ENCODE assay signal across 1 cellular context in the genomic region with DNA sequence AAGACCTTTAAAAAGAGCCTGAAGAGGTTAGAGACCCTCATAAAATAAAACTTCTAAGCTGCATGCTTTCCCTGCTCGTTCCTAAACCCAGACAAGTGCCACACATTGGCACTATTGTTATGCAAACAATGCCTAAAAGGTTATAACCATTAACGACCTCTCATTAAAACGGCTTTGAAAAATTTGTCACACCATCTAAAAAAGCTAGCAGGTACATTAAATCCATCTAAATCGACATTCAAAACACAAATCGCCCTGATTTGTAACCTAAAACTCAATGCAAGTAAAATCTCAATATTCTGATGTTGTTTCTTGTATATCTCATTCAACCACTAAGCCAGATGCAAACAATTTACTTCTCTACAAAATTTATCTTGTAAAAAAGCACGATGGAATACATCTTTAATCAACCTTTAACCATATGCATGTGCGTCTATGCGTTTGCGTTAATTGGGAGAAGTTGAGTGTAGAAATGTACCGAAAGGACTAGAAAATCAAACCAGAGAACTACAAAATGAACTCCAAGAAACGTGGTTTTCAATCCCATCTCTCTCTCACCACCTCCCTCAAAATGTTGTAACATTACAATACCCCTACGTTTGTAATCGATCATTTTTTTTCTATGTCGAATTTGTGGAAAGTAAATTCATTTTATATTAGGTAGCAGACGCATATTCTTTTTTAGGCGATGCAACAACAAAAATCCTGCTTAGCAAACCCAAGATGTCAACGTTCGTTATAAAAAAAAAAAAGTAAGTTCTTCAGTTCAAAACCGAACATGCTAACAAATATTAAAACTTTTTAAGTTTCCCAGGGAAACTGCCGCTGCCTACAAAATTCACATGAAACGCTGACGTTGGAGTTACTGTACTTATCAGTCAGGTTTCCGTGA.
TF ChIP-seq lines count a peak whose summit lies in the region.

No MANE protein-coding gene starts in this region.

TF ChIP-seq in HEK293, 187 proteins besides CTCF, POLR2A, EP300 and RAD21 (continued from another document and continues in another):
- TF ChIP-seq, protein P1, sequence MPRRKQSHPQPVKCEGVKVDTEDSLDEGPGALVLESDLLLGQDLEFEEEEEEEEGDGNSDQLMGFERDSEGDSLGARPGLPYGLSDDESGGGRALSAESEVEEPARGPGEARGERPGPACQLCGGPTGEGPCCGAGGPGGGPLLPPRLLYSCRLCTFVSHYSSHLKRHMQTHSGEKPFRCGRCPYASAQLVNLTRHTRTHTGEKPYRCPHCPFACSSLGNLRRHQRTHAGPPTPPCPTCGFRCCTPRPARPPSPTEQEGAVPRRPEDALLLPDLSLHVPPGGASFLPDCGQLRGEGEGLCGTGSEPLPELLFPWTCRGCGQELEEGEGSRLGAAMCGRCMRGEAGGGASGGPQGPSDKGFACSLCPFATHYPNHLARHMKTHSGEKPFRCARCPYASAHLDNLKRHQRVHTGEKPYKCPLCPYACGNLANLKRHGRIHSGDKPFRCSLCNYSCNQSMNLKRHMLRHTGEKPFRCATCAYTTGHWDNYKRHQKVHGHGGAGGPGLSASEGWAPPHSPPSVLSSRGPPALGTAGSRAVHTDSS (tag by site-specific recombination; IDR thresholded peaks at IDR 0.05) = no peak
- TF ChIP-seq, protein P2, sequence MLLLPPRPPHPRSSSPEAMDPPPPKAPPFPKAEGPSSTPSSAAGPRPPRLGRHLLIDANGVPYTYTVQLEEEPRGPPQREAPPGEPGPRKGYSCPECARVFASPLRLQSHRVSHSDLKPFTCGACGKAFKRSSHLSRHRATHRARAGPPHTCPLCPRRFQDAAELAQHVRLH (tag by site-specific recombination; IDR thresholded peaks at IDR 0.05) = peak; percentile 48; the same call in 1 of the 2 replicates
- TF ChIP-seq BCL11A (tag by site-specific recombination; IDR thresholded peaks at IDR 0.05; ENCODE audit: low read depth) = no peak; the same call in 1 of the 2 replicates
- no peak for TF ChIP-seq ZNF10 (tag by site-specific recombination; IDR thresholded peaks at IDR 0.05)
- TF ChIP-seq, protein P3, sequence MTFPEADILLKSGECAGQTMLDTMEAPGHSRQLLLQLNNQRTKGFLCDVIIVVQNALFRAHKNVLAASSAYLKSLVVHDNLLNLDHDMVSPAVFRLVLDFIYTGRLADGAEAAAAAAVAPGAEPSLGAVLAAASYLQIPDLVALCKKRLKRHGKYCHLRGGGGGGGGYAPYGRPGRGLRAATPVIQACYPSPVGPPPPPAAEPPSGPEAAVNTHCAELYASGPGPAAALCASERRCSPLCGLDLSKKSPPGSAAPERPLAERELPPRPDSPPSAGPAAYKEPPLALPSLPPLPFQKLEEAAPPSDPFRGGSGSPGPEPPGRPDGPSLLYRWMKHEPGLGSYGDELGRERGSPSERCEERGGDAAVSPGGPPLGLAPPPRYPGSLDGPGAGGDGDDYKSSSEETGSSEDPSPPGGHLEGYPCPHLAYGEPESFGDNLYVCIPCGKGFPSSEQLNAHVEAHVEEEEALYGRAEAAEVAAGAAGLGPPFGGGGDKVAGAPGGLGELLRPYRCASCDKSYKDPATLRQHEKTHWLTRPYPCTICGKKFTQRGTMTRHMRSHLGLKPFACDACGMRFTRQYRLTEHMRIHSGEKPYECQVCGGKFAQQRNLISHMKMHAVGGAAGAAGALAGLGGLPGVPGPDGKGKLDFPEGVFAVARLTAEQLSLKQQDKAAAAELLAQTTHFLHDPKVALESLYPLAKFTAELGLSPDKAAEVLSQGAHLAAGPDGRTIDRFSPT (tag by site-specific recombination; IDR thresholded peaks at IDR 0.05) = no peak
- TF ChIP-seq HOXA7 (CRISPR knock-in tag; IDR thresholded peaks at IDR 0.05; ENCODE audit: borderline replicate concordance) = no peak
- TF ChIP-seq YY2 (tag by site-specific recombination; IDR thresholded peaks at IDR 0.05) = no peak
- TF ChIP-seq ZBTB17 (tag by site-specific recombination; IDR thresholded peaks at IDR 0.05) = peak; percentile 70; the same call in 1 of the 2 replicates
- peak; percentile 13; the same call in 1 of the 2 replicates for TF ChIP-seq WT1 (tag by site-specific recombination; IDR thresholded peaks at IDR 0.05)
- no peak for TF ChIP-seq ZNF266 (tag by site-specific recombination; IDR thresholded peaks at IDR 0.05; ENCODE audit: low read depth)
- no peak for TF ChIP-seq ZNF423 (tag by site-specific recombination; IDR thresholded peaks at IDR 0.05)
- TF ChIP-seq, protein P4, sequence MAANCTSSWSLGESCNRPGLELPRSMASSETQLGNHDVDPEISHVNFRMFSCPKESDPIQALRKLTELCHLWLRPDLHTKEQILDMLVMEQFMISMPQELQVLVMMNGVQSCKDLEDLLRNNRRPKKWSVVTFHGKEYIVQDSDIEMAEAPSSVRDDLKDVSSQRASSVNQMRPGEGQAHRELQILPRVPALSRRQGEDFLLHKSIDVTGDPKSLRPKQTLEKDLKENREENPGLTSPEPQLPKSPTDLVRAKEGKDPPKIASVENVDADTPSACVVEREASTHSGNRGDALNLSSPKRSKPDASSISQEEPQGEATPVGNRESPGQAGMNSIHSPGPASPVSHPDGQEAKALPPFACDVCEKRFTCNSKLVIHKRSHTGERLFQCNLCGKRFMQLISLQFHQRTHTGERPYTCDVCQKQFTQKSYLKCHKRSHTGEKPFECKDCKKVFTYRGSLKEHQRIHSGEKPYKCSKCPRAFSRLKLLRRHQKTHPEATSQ (tag by site-specific recombination; IDR thresholded peaks at IDR 0.05) = no peak
- no peak for TF ChIP-seq ZNF621 (tag by site-specific recombination; IDR thresholded peaks at IDR 0.05)
- TF ChIP-seq SCRT1 (tag by site-specific recombination; IDR thresholded peaks at IDR 0.05; ENCODE audit: borderline replicate concordance) = peak; percentile 11; the same call in 1 of the 2 replicates
- TF ChIP-seq, protein P5, sequence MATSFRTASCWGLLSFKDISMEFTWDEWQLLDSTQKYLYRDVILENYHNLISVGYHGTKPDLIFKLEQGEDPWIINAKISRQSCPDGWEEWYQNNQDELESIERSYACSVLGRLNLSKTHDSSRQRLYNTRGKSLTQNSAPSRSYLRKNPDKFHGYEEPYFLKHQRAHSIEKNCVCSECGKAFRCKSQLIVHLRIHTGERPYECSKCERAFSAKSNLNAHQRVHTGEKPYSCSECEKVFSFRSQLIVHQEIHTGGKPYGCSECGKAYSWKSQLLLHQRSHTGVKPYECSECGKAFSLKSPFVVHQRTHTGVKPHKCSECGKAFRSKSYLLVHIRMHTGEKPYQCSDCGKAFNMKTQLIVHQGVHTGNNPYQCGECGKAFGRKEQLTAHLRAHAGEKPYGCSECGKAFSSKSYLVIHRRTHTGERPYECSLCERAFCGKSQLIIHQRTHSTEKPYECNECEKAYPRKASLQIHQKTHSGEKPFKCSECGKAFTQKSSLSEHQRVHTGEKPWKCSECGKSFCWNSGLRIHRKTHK (tag by site-specific recombination; IDR thresholded peaks at IDR 0.05) = no peak
- TF ChIP-seq ZNF664 (tag by site-specific recombination; IDR thresholded peaks at IDR 0.05) = no peak
- no peak for TF ChIP-seq ZNF211 (tag by site-specific recombination; IDR thresholded peaks at IDR 0.05; ENCODE audit: low read depth)
- no peak for TF ChIP-seq ZNF777 (tag by site-specific recombination; IDR thresholded peaks at IDR 0.05; ENCODE audit: borderline replicate concordance)
- TF ChIP-seq, protein P6, sequence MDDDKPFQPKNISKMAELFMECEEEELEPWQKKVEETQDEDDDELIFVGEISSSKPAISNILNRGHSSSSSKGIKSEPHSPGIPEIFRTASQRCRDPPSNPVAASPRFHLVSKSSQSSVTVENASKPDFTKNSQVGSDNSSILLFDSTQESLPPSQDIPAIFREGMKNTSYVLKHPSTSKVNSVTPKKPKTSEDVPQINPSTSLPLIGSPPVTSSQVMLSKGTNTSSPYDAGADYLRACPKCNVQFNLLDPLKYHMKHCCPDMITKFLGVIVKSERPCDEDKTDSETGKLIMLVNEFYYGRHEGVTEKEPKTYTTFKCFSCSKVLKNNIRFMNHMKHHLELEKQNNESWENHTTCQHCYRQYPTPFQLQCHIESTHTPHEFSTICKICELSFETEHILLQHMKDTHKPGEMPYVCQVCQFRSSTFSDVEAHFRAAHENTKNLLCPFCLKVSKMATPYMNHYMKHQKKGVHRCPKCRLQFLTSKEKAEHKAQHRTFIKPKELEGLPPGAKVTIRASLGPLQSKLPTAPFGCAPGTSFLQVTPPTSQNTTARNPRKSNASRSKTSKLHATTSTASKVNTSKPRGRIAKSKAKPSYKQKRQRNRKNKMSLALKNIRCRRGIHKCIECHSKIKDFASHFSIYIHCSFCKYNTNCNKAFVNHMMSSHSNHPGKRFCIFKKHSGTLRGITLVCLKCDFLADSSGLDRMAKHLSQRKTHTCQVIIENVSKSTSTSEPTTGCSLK (tag by site-specific recombination; IDR thresholded peaks at IDR 0.05) = no peak
- TF ChIP-seq, protein P7, sequence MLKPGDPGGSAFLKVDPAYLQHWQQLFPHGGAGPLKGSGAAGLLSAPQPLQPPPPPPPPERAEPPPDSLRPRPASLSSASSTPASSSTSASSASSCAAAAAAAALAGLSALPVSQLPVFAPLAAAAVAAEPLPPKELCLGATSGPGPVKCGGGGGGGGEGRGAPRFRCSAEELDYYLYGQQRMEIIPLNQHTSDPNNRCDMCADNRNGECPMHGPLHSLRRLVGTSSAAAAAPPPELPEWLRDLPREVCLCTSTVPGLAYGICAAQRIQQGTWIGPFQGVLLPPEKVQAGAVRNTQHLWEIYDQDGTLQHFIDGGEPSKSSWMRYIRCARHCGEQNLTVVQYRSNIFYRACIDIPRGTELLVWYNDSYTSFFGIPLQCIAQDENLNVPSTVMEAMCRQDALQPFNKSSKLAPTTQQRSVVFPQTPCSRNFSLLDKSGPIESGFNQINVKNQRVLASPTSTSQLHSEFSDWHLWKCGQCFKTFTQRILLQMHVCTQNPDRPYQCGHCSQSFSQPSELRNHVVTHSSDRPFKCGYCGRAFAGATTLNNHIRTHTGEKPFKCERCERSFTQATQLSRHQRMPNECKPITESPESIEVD (tag by site-specific recombination; IDR thresholded peaks at IDR 0.05) = peak; percentile 95
- peak; percentile 84 for TF ChIP-seq GFI1B (tag by site-specific recombination; IDR thresholded peaks at IDR 0.05)
- no peak for TF ChIP-seq ZNF169 (tag by site-specific recombination; IDR thresholded peaks at IDR 0.05)
- TF ChIP-seq KLF9 (tag by site-specific recombination; IDR thresholded peaks at IDR 0.05; ENCODE audit: low read depth) = no peak
- TF ChIP-seq ZSCAN16 (tag by site-specific recombination; IDR thresholded peaks at IDR 0.05) = no peak
- no peak for TF ChIP-seq ZNF501 (tag by site-specific recombination; IDR thresholded peaks at IDR 0.05)
- TF ChIP-seq, protein P8, sequence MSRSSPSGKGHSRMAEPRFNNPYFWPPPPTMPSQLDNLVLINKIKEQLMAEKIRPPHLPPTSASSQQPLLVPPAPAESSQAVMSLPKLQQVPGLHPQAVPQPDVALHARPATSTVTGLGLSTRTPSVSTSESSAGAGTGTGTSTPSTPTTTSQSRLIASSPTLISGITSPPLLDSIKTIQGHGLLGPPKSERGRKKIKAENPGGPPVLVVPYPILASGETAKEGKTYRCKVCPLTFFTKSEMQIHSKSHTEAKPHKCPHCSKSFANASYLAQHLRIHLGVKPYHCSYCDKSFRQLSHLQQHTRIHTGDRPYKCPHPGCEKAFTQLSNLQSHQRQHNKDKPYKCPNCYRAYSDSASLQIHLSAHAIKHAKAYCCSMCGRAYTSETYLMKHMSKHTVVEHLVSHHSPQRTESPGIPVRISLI (tag by site-specific recombination; IDR thresholded peaks at IDR 0.05) = no peak
- no peak for TF ChIP-seq ZNF140 (tag by site-specific recombination; IDR thresholded peaks at IDR 0.05)
- no peak for TF ChIP-seq ZNF660 (tag by site-specific recombination; IDR thresholded peaks at IDR 0.05)
- TF ChIP-seq, protein P9, sequence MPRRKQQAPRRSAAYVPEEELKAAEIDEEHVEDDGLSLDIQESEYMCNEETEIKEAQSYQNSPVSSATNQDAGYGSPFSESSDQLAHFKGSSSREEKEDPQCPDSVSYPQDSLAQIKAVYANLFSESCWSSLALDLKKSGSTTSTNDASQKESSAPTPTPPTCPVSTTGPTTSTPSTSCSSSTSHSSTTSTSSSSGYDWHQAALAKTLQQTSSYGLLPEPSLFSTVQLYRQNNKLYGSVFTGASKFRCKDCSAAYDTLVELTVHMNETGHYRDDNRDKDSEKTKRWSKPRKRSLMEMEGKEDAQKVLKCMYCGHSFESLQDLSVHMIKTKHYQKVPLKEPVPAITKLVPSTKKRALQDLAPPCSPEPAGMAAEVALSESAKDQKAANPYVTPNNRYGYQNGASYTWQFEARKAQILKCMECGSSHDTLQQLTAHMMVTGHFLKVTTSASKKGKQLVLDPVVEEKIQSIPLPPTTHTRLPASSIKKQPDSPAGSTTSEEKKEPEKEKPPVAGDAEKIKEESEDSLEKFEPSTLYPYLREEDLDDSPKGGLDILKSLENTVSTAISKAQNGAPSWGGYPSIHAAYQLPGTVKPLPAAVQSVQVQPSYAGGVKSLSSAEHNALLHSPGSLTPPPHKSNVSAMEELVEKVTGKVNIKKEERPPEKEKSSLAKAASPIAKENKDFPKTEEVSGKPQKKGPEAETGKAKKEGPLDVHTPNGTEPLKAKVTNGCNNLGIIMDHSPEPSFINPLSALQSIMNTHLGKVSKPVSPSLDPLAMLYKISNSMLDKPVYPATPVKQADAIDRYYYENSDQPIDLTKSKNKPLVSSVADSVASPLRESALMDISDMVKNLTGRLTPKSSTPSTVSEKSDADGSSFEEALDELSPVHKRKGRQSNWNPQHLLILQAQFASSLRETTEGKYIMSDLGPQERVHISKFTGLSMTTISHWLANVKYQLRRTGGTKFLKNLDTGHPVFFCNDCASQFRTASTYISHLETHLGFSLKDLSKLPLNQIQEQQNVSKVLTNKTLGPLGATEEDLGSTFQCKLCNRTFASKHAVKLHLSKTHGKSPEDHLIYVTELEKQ (tag by site-specific recombination; IDR thresholded peaks at IDR 0.05; ENCODE audit: borderline replicate concordance) = peak; percentile 41; the same call in 1 of the 2 replicates
- TF ChIP-seq, protein P10, sequence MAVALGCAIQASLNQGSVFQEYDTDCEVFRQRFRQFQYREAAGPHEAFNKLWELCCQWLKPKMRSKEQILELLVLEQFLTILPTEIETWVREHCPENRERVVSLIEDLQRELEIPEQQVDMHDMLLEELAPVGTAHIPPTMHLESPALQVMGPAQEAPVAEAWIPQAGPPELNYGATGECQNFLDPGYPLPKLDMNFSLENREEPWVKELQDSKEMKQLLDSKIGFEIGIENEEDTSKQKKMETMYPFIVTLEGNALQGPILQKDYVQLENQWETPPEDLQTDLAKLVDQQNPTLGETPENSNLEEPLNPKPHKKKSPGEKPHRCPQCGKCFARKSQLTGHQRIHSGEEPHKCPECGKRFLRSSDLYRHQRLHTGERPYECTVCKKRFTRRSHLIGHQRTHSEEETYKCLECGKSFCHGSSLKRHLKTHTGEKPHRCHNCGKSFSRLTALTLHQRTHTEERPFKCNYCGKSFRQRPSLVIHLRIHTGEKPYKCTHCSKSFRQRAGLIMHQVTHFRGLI (tag by site-specific recombination; IDR thresholded peaks at IDR 0.05) = no peak
